ENCODE assay signal across 9 cellular contexts in genomic region chr12:2387051-2387834, GRCh38.
A peak's percentile ranks its signal among the peaks of the same experiment; 100 is the strongest.
DNase-seq lines count a peak whose midpoint lies in the region; ATAC-seq lines count a peak whose summit lies in the region.
"Had no signal": no experiment of that assay in that cellular context is flagged by ENCODE, and none has a peak within 500 bp of the region (broad histone marks: within the 10 kb centered on the region; RNA-seq: fewer than 3 reads in every experiment).

No MANE protein-coding gene starts in this region.

- ATAC-seq in GM18517 (IDR thresholded peaks at IDR 0.05; ENCODE audit: unreplicated experiment) (peak; percentile 56), GM21360 (IDR thresholded peaks at IDR 0.05; ENCODE audit: unreplicated experiment) (peak; percentile 50), HG03442 (IDR thresholded peaks at IDR 0.05; ENCODE audit: unreplicated experiment) (peak; percentile 59), GM19328 (IDR thresholded peaks at IDR 0.05; ENCODE audit: unreplicated experiment) (no peak)

- H2AFZ ChIP-seq in Karpas-422 (ENCODE audit: low read length), result no peak overlapping the region

- no peak overlapping the region for H3K4me3 ChIP-seq in Karpas-422 (ENCODE audit: low read length)

- H3K4me1 ChIP-seq in Karpas-422 (ENCODE audit: low read length), result no peaks in the 10 kb centered on the region

- no peaks in the 10 kb centered on the region for H3K27me3 ChIP-seq in Karpas-422 (ENCODE audit: low read length)

- no peak overlapping the region for H3K4me2 ChIP-seq in Karpas-422 (ENCODE audit: low read depth, low read length, poor library complexity, severe bottlenecking)

- no peak overlapping the region for H3K9ac ChIP-seq in Karpas-422 (ENCODE audit: low read length)

- no peaks in the 10 kb centered on the region for H3K9me3 ChIP-seq in Karpas-422 (ENCODE audit: low read length)

- H4K20me1 ChIP-seq in Karpas-422 (ENCODE audit: insufficient read depth, low read depth, low read length), result no peaks in the 10 kb centered on the region

- intact Hi-C loops in posterior vena cava (cut with DNase I), result loop anchor here (5.0 kb wide), 2 partner anchors 35 to 405 kb away; no protein-coding TSS in a partner anchor

- H3K27ac ChIP-seq in Karpas-422 (ENCODE audit: low read length), result no peak overlapping the region

- no peaks in the 10 kb centered on the region for H3K79me2 ChIP-seq in Karpas-422 (ENCODE audit: low read length)

- DNase-seq in posterior vena cava (ENCODE audit: low spot score) (peak; percentile 56), DMS114 treated with DMSO at 0.1 percent for 48 hours (lab: John Stamatoyannopoulos, UW; ENCODE audit: unreplicated experiment) (no peak), Karpas-422 (no peak)
- DNase-seq: activated gamma-delta T cell; effector CD4-positive, alpha-beta T cell had no signal

- H3K36me3 ChIP-seq in Karpas-422 (ENCODE audit: insufficient read depth, low read length), result no peaks in the 10 kb centered on the region

- no peaks in the 10 kb centered on the region for H3K9me2 ChIP-seq in Karpas-422 (replicated peaks; ENCODE audit: insufficient read depth, low read length)
